Comparison of ENCODE assay signal across 8 cellular contexts in the genomic region with DNA sequence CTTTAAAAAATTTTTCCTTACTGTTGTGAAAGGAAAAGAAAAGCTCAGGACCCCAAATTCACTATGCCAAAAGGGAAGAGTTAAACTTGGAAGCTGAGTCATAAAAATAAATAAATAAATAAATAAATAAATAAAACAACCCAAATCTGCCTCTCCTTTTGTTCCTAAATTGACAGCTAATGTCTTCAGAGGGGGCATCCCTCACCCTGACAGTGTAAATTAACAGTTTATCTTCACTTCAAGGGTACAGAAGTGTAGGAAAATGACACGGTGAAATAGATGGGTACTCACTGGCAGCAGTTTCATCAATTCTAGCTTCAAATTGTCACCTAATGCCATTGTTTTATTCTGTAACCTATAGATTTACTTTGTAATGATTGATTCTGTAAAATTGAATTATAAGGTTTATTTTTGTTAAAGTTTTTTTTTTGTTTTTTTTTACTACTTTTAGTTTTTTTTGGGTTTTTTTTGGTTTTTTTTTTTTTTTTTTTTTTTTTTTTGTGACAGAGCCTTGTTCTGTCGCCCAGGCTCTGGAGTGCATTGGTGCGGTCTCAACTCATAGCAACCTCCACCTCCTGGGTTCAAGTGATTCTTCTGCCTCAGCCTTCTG. TPM values are rescaled to one million over a fixed set of nuclear protein-coding genes. Genes with fewer than 3 reads are reported as not detected.
A peak's percentile ranks its signal among the peaks of the same experiment; 100 is the strongest.
DNase-seq lines count a peak whose midpoint lies in the region; ATAC-seq and TF ChIP-seq lines count a peak whose summit lies in the region.
"Had no signal": no experiment of that assay in that cellular context is flagged by ENCODE, and none has a peak within 500 bp of the region (broad histone marks: within the 10 kb centered on the region; RNA-seq: fewer than 3 reads in every experiment).

No MANE protein-coding gene starts in this region.

- peak overlapping the region; percentile 87 to 98 for H3K27ac Mint-ChIP-seq in effector memory CD8-positive, alpha-beta T cell

- WGBS in sigmoid colon, 2 donors, result 80 to 85% methylated on average over 3 of the region's 3 CpGs

- DNase-seq in HCEC 1CT (peak; percentile 26), OCI-LY7 (ENCODE audit: low spot score) (peak; percentile 2), sigmoid colon (no peak), SHP77 (lab: John Stamatoyannopoulos, UW) (no peak), T1000 (lab: John Stamatoyannopoulos, UW) (no peak)
- DNase-seq in effector memory CD8-positive, alpha-beta T cell, result no peak
- DNase-seq in stimulated activated CD8-positive, alpha-beta memory T cell treated with anti-CD3 and anti-CD28 coated beads, Interleukin-4, amount 100 ng/mL, for 48 hours, result no peak

- H3K4me2 ChIP-seq in OCI-LY7 (ENCODE audit: low read length), result 0 out of 2 replicates have a peak overlapping the region, but pooled peaks have one; percentile 62

- H3K27me3 Mint-ChIP-seq in effector memory CD8-positive, alpha-beta T cell, result no peaks in the 10 kb centered on the region
- H3K27me3 Mint-ChIP-seq: memory B cell had no signal

- H3K27ac ChIP-seq in OCI-LY7 (ENCODE audit: low read depth, low read length, poor library complexity, severe bottlenecking) (no peak overlapping the region), sigmoid colon (peak overlapping the region in 3 of 4 donors; percentile 79 to 81 (median 80))

- no peak for ATAC-seq in effector memory CD8-positive, alpha-beta T cell (replicated peaks)

- H3K9me3 ChIP-seq in OCI-LY7 (ENCODE audit: low read length), result no peaks in the 10 kb centered on the region
- H3K9me3 ChIP-seq in sigmoid colon, result no peaks in the 10 kb centered on the region

- no peak for TF ChIP-seq POLR2A in sigmoid colon (IDR thresholded peaks at IDR 0.05)

- no TSS peak for BruUV-seq in OCI-LY7 (replicated peaks; lab: Mats Ljungman, UMichigan)

- CTCF ChIA-PET in OCI-LY7 (lab: Charles Lee; ENCODE audit: unreplicated experiment), result no interaction called here

- H3K9me2 ChIP-seq in OCI-LY7 (ENCODE audit: insufficient read depth, low read length), result no peaks in the 10 kb centered on the region

- H3K36me3 ChIP-seq in OCI-LY7 (ENCODE audit: insufficient read depth, low read length), result no peaks in the 10 kb centered on the region
- no peaks in the 10 kb centered on the region for H3K36me3 ChIP-seq in sigmoid colon

- H3K4me1 Mint-ChIP-seq in effector memory CD8-positive, alpha-beta T cell (ENCODE audit: low read depth in 2 of 2), result peaks cover 8 to 9% of the 10 kb centered on the region in 2 donors

- H3K79me2 ChIP-seq in OCI-LY7 (ENCODE audit: insufficient read depth, low read depth, low read length), result no peaks in the 10 kb centered on the region

- H3K4me3 Mint-ChIP-seq in effector memory CD8-positive, alpha-beta T cell, result peak overlapping the region; percentile 67 to 87

- POLR2A ChIA-PET in OCI-LY7 (lab: Charles Lee), result interaction anchor here (0.6 to 1.1 kb wide), 2 partner anchors 10 to 35 kb away, joined by 4 to 7 read pairs; no protein-coding TSS in a partner anchor

- TF ChIP-seq EP300 in sigmoid colon (IDR thresholded peaks at IDR 0.05), result no peak

- H3K27me3 ChIP-seq in sigmoid colon, result no peaks in the 10 kb centered on the region

- peak overlapping the region; percentile 94 for H2AFZ ChIP-seq in OCI-LY7 (ENCODE audit: low read length)

- no peaks in the 10 kb centered on the region for H3K9me3 Mint-ChIP-seq in effector memory CD8-positive, alpha-beta T cell
- H3K9me3 Mint-ChIP-seq: memory B cell had no signal

- no peak for TF ChIP-seq CTCF in OCI-LY7 (conservative IDR thresholded peaks at IDR 0.05; ENCODE audit: low read length)
- TF ChIP-seq CTCF in sigmoid colon (IDR thresholded peaks at IDR 0.05), result no peak

- H3K36me3 Mint-ChIP-seq in effector memory CD8-positive, alpha-beta T cell (ENCODE audit: insufficient read depth), result peaks cover 12% of the 10 kb centered on the region
- H3K36me3 Mint-ChIP-seq: memory B cell had no signal

- H3K4me1 ChIP-seq in OCI-LY7 (ENCODE audit: insufficient read depth, low read length, poor library complexity, severe bottlenecking), result peaks cover 12% of the 10 kb centered on the region
- peaks cover 0 to 22% (median 5%) of the 10 kb centered on the region in 4 donors for H3K4me1 ChIP-seq in sigmoid colon

- H4K20me1 ChIP-seq in OCI-LY7 (ENCODE audit: insufficient read depth, low read length), result no peaks in the 10 kb centered on the region

- H3K4me3 ChIP-seq in OCI-LY7 (ENCODE audit: low read depth, low read length, poor library complexity, severe bottlenecking) (no peak overlapping the region), sigmoid colon (peak overlapping the region in 3 of 4 donors; percentile 47 to 53 (median 52))

- intact Hi-C loops in OCI-LY7 (cut with micrococcal nuclease; ENCODE audit: unreplicated experiment) (no loop called here), sigmoid colon (cut with DNase I) (no loop called here)

RNA-seq across cellular contexts. Expression of gene ANXA1, which starts 18.5 kb away (rescaled TPM):
- total RNA-seq in OCI-LY7 (2014; rRNA removed; shearing (Covaris generic)), result not detected in 2 replicates
- not detected in 2 replicates for total RNA-seq in OCI-LY7 (2022)
- total RNA-seq in sigmoid colon, result 100 to 1,000 TPM; 135 to 214 (median 170) TPM
- polyA plus RNA-seq in sigmoid colon, result 100 to 1,000 TPM in 1 of 3 donors, 10 to 100 TPM in 2; 52.5 to 132 (median 75.2) TPM

Comparison
In these comparisons a context has a peak if more than half of its experiments do, and no peak if none do; other contexts are left out.
1. DNase-seq: peak in HCEC 1CT (single experiment) and OCI-LY7 (single experiment); none in effector memory CD8-positive, alpha-beta T cell (0 of 3), sigmoid colon (single experiment), SHP77 (0 of 2), stimulated activated CD8-positive, alpha-beta memory T cell treated with anti-CD3 and anti-CD28 coated beads, Interleukin-4, amount 100 ng/mL, for 48 hours (single experiment) and T1000 (single experiment).
2. RNA of gene ANXA1, which starts 18.5 kb away (total RNA-seq): 135 to 214 TPM in sigmoid colon; not detected in OCI-LY7; every median in the first group is over 100 times any median in the second.